ENCODE assay signal across 39 cellular contexts in genomic region chr3:16861432-16861831, GRCh38.
"Had no signal": no experiment of that assay in that cellular context is flagged by ENCODE, and none has a peak within 500 bp of the region (broad histone marks: within the 10 kb centered on the region; RNA-seq: fewer than 3 reads in every experiment).

No MANE protein-coding gene starts in this region.

- H3K4me1 ChIP-seq: body of pancreas, breast epithelium had no signal

- H3K4me3 ChIP-seq: adrenal gland, ascending aorta, body of pancreas, breast epithelium, cardiac muscle cell had no signal

- H3K9me3 Mint-ChIP-seq: activated naive CD4-positive, alpha-beta T cell treated with anti-CD3 and anti-CD28 coated beads for 36 hours; activated naive CD4-positive, alpha-beta T cell treated with anti-CD3 and anti-CD28 coated beads, Interleukin-2, amount 10 ng/mL, durations not matched to agents 7 days and 5 days; activated naive CD4-positive, alpha-beta T cell treated with anti-CD3 and anti-CD28 coated beads, Interleukin-2, amount 50 U/mL, for 24 hours; activated naive CD4-positive, alpha-beta T cell treated with anti-CD3 and anti-CD28 coated beads, Interleukin-2, amount 50 U/mL, for 72 hours; activated naive CD8-positive, alpha-beta T cell treated with anti-CD3 and anti-CD28 coated beads for 36 hours; activated naive CD8-positive, alpha-beta T cell treated with anti-CD3 and anti-CD28 coated beads, Interleukin-2, amount 10 ng/mL, durations not matched to agents 7 days and 5 days; activated naive CD8-positive, alpha-beta T cell treated with anti-CD3 and anti-CD28 coated beads, Interleukin-2, amount 50 U/mL, for 24 hours; activated T-cell treated with anti-CD3 and anti-CD28 coated beads, Interleukin-2, amount 50 U/mL, for 24 hours; activated T-cell treated with anti-CD3 and anti-CD28 coated beads, Interleukin-2, amount 50 U/mL, for 4 hours; activated T-cell treated with anti-CD3 and anti-CD28 coated beads, Interleukin-2, amount 50 U/mL, for 72 hours; activated T-helper 17 cell treated with anti-CD3 and anti-CD28 coated beads, Interleukin-2, amount 50 U/mL, for 72 hours; activated T-helper 2 cell treated with anti-CD3 and anti-CD28 coated beads, Interferon-gamma antibody, Interleukin-2, Interleukin-4, amounts not matched to agents 10 μg/mL and 5 μg/mL and 100 μg/mL, durations not matched to agents 14 hours and 24 hours and 36 hours; central memory CD8-positive, alpha-beta T cell had no signal

- FAIRE-seq: bronchial epithelial cell had no signal

- H3K36me3 ChIP-seq: adrenal gland, ascending aorta, brain microvascular endothelial cell, breast epithelium, cardiac muscle cell had no signal

- H3K27me3 ChIP-seq: adrenal gland, ascending aorta, body of pancreas, brain microvascular endothelial cell, breast epithelium, cardiac muscle cell had no signal

- H3K9me3 ChIP-seq: adrenal gland, ascending aorta, body of pancreas, breast epithelium had no signal

- ATAC-seq: activated naive CD4-positive, alpha-beta T cell treated with anti-CD3 and anti-CD28 coated beads, Interleukin-2, amount 50 U/mL, for 72 hours; activated naive CD8-positive, alpha-beta T cell treated with anti-CD3 and anti-CD28 coated beads, Interleukin-2, amount 50 U/mL, for 24 hours; activated T-cell treated with anti-CD3 and anti-CD28 coated beads, Interleukin-2, amount 50 U/mL, for 4 hours; activated T-cell treated with anti-CD3 and anti-CD28 coated beads, Interleukin-2, amount 50 U/mL, for 72 hours; activated T-helper 17 cell treated with anti-CD3 and anti-CD28 coated beads, Interleukin-2, amount 50 U/mL, for 72 hours; body of pancreas had no signal

- H3K27ac Mint-ChIP-seq: activated naive CD4-positive, alpha-beta T cell treated with anti-CD3 and anti-CD28 coated beads for 36 hours; activated naive CD4-positive, alpha-beta T cell treated with anti-CD3 and anti-CD28 coated beads, Interleukin-2, amount 10 ng/mL, durations not matched to agents 7 days and 5 days; activated naive CD4-positive, alpha-beta T cell treated with anti-CD3 and anti-CD28 coated beads, Interleukin-2, amount 50 U/mL, for 24 hours; activated naive CD4-positive, alpha-beta T cell treated with anti-CD3 and anti-CD28 coated beads, Interleukin-2, amount 50 U/mL, for 72 hours; activated naive CD8-positive, alpha-beta T cell; activated naive CD8-positive, alpha-beta T cell treated with anti-CD3 and anti-CD28 coated beads for 36 hours; activated naive CD8-positive, alpha-beta T cell treated with anti-CD3 and anti-CD28 coated beads, Interleukin-2, amount 10 ng/mL, durations not matched to agents 7 days and 5 days; activated naive CD8-positive, alpha-beta T cell treated with anti-CD3 and anti-CD28 coated beads, Interleukin-2, amount 50 U/mL, for 24 hours; activated T-cell treated with anti-CD3 and anti-CD28 coated beads, Interleukin-2, amount 50 U/mL, for 24 hours; activated T-cell treated with anti-CD3 and anti-CD28 coated beads, Interleukin-2, amount 50 U/mL, for 72 hours; activated T-helper 1 cell treated with anti-CD3 and anti-CD28 coated beads, Interleukin-12 subunit alpha, Interleukin-12 subunit beta, Interleukin-2, Interleukin-4 antibody, amounts not matched to agents 30 ng/mL and 10 ng/mL and 1 ng/mL, durations not matched to agents 14 hours and 24 hours and 36 hours; activated T-helper 17 cell treated with anti-CD3 and anti-CD28 coated beads, Interleukin-2, amount 50 U/mL, for 72 hours; activated T-helper 2 cell treated with anti-CD3 and anti-CD28 coated beads, Interferon-gamma antibody, Interleukin-2, Interleukin-4, amounts not matched to agents 10 μg/mL and 5 μg/mL and 100 μg/mL, durations not matched to agents 14 hours and 24 hours and 36 hours; brain had no signal

- H3K27me3 Mint-ChIP-seq: activated naive CD4-positive, alpha-beta T cell treated with anti-CD3 and anti-CD28 coated beads, Interleukin-2, amount 50 U/mL, for 24 hours; activated naive CD8-positive, alpha-beta T cell; activated naive CD8-positive, alpha-beta T cell treated with anti-CD3 and anti-CD28 coated beads, Interleukin-2, amount 10 ng/mL, durations not matched to agents 7 days and 5 days; activated naive CD8-positive, alpha-beta T cell treated with anti-CD3 and anti-CD28 coated beads, Interleukin-2, amount 50 U/mL, for 24 hours; activated T-cell treated with anti-CD3 and anti-CD28 coated beads, Interleukin-2, amount 50 U/mL, for 24 hours; activated T-helper 17 cell treated with anti-CD3 and anti-CD28 coated beads, Interleukin-2, amount 50 U/mL, for 72 hours; brain; central memory CD8-positive, alpha-beta T cell had no signal

- H3K36me3 Mint-ChIP-seq: activated naive CD4-positive, alpha-beta T cell treated with anti-CD3 and anti-CD28 coated beads, Interleukin-2, amount 10 ng/mL, durations not matched to agents 7 days and 5 days; activated naive CD4-positive, alpha-beta T cell treated with anti-CD3 and anti-CD28 coated beads, Interleukin-2, amount 50 U/mL, for 24 hours; activated naive CD4-positive, alpha-beta T cell treated with anti-CD3 and anti-CD28 coated beads, Interleukin-2, amount 50 U/mL, for 72 hours; activated naive CD8-positive, alpha-beta T cell treated with anti-CD3 and anti-CD28 coated beads for 36 hours; activated naive CD8-positive, alpha-beta T cell treated with anti-CD3 and anti-CD28 coated beads, Interleukin-2, amount 10 ng/mL, durations not matched to agents 7 days and 5 days; brain had no signal

- H3K4me3 Mint-ChIP-seq: activated naive CD4-positive, alpha-beta T cell treated with anti-CD3 and anti-CD28 coated beads for 36 hours; activated naive CD4-positive, alpha-beta T cell treated with anti-CD3 and anti-CD28 coated beads, Interleukin-2, amount 10 ng/mL, durations not matched to agents 7 days and 5 days; activated naive CD4-positive, alpha-beta T cell treated with anti-CD3 and anti-CD28 coated beads, Interleukin-2, amount 50 U/mL, for 24 hours; activated naive CD8-positive, alpha-beta T cell; activated naive CD8-positive, alpha-beta T cell treated with anti-CD3 and anti-CD28 coated beads for 36 hours; activated naive CD8-positive, alpha-beta T cell treated with anti-CD3 and anti-CD28 coated beads, Interleukin-2, amount 10 ng/mL, durations not matched to agents 7 days and 5 days; activated naive CD8-positive, alpha-beta T cell treated with anti-CD3 and anti-CD28 coated beads, Interleukin-2, amount 50 U/mL, for 24 hours; activated T-cell treated with anti-CD3 and anti-CD28 coated beads, Interleukin-2, amount 50 U/mL, for 24 hours; activated T-cell treated with anti-CD3 and anti-CD28 coated beads, Interleukin-2, amount 50 U/mL, for 4 hours; activated T-cell treated with anti-CD3 and anti-CD28 coated beads, Interleukin-2, amount 50 U/mL, for 72 hours; activated T-helper 1 cell treated with anti-CD3 and anti-CD28 coated beads, Interleukin-12 subunit alpha, Interleukin-12 subunit beta, Interleukin-2, Interleukin-4 antibody, amounts not matched to agents 30 ng/mL and 10 ng/mL and 1 ng/mL, durations not matched to agents 14 hours and 24 hours and 36 hours; activated T-helper 17 cell treated with anti-CD3 and anti-CD28 coated beads, Interleukin-2, amount 50 U/mL, for 72 hours; brain; central memory CD8-positive, alpha-beta T cell had no signal

- H3K27ac ChIP-seq: adrenal gland, ascending aorta, body of pancreas, brain microvascular endothelial cell, breast epithelium, cardiac muscle cell had no signal

- DNase-seq: activated effector memory CD4-positive, alpha-beta T cell treated with anti-CD3 and anti-CD28 coated beads, Interleukin-2, amount 50 U/mL, for 16 hours; activated effector memory CD4-positive, alpha-beta T cell treated with Interleukin-2 at 50 U/mL for 16 hours; activated gamma-delta T cell; activated gamma-delta T cell treated with Interleukin-2 at 50 U/mL for 16 hours; activated naive CD4-positive, alpha-beta T cell; activated naive CD4-positive, alpha-beta T cell treated with anti-CD3 and anti-CD28 coated beads for 36 hours; activated naive CD4-positive, alpha-beta T cell treated with anti-CD3 and anti-CD28 coated beads, Interleukin-2, amount 10 ng/mL, durations not matched to agents 7 days and 5 days; activated naive CD4-positive, alpha-beta T cell treated with anti-CD3 and anti-CD28 coated beads, Interleukin-2, amount 50 U/mL, for 16 hours; activated naive CD4-positive, alpha-beta T cell treated with Interleukin-2 at 50 U/mL for 16 hours; activated naive CD8-positive, alpha-beta T cell treated with anti-CD3 and anti-CD28 coated beads for 36 hours; activated naive CD8-positive, alpha-beta T cell treated with anti-CD3 and anti-CD28 coated beads, Interleukin-2, amount 10 ng/mL, durations not matched to agents 7 days and 5 days; activated naive CD8-positive, alpha-beta T cell treated with anti-CD3 and anti-CD28 coated beads, Interleukin-2, amount 50 U/mL, for 24 hours; activated T-cell treated with anti-CD3 and anti-CD28 coated beads, Interleukin-2, amount 50 U/mL, for 1 hour; activated T-cell treated with anti-CD3 and anti-CD28 coated beads, Interleukin-2, amount 50 U/mL, for 24 hours; activated T-cell treated with anti-CD3 and anti-CD28 coated beads, Interleukin-2, amount 50 U/mL, for 4 hours; activated T-cell treated with anti-CD3 and anti-CD28 coated beads, Interleukin-2, amount 50 U/mL, for 48 hours; activated T-cell treated with anti-CD3 and anti-CD28 coated beads, Interleukin-2, amount 50 U/mL, for 72 hours; adrenal gland; amniotic stem cell; amygdala; anterior cingulate cortex; aorta; body of pancreas; brain microvascular endothelial cell; caudate nucleus; central memory CD4-positive, alpha-beta T cell; cerebellar nuclear complex had no signal
